27 cellular contexts compared by ENCODE assay signal in the genomic region with DNA sequence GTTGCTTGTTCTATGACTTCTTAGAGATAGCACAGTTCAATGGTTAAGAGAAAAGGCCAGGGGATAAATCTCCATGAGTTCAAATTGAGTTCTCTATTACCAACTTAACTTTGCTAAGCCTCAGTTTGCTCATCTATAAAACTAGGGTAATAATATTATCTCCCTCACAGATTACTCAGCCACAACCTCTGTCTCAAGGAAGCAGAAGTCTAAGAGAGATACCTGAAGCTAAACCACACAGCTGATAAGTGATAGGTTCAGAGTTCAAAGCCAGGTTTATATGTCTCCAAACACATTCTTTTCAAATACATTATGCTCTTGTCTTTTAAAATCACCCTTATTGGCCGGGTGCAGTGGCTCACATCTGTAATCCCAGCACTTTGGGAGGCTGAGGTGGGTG.
"Had no signal": no experiment of that assay in that cellular context is flagged by ENCODE, and none has a peak within 500 bp of the region (broad histone marks: within the 10 kb centered on the region; RNA-seq: fewer than 3 reads in every experiment).

No MANE protein-coding gene starts in this region.

- H3K9ac ChIP-seq: KMS-11 had no signal

- H3K27ac Mint-ChIP-seq: activated CD4-positive, alpha-beta memory T cell treated with anti-CD3 and anti-CD28 coated beads, Interleukin-2, amount 10 ng/mL, durations not matched to agents 7 days and 5 days; activated CD4-positive, alpha-beta T cell treated with anti-CD3 and anti-CD28 coated beads for 36 hours; activated naive CD8-positive, alpha-beta T cell treated with anti-CD3 and anti-CD28 coated beads, Interleukin-2, amount 10 ng/mL, durations not matched to agents 7 days and 5 days; activated T-cell treated with anti-CD3 and anti-CD28 coated beads, Interleukin-2, amount 50 U/mL, for 72 hours had no signal

- H3K4me1 Mint-ChIP-seq: activated CD4-positive, alpha-beta memory T cell treated with anti-CD3 and anti-CD28 coated beads, Interleukin-2, amount 10 ng/mL, durations not matched to agents 7 days and 5 days; activated CD4-positive, alpha-beta T cell treated with anti-CD3 and anti-CD28 coated beads for 36 hours; activated naive CD8-positive, alpha-beta T cell treated with anti-CD3 and anti-CD28 coated beads, Interleukin-2, amount 10 ng/mL, durations not matched to agents 7 days and 5 days had no signal

- FAIRE-seq: RCC 7860 had no signal

- H3K4me2 ChIP-seq: KMS-11 had no signal

- H3K9me3 Mint-ChIP-seq: activated CD4-positive, alpha-beta memory T cell treated with anti-CD3 and anti-CD28 coated beads, Interleukin-2, amount 10 ng/mL, durations not matched to agents 7 days and 5 days; activated naive CD8-positive, alpha-beta T cell treated with anti-CD3 and anti-CD28 coated beads, Interleukin-2, amount 10 ng/mL, durations not matched to agents 7 days and 5 days; activated T-cell treated with anti-CD3 and anti-CD28 coated beads, Interleukin-2, amount 50 U/mL, for 72 hours; T-helper 1 cell treated with Interleukin-12 subunit alpha and Interleukin-12 subunit beta and Interleukin-4 antibody, amounts not matched to agents 30 μg/mL and 1 μg/mL, for 36 hours had no signal

- H3K4me3 ChIP-seq: adrenal gland, MG63 had no signal

- DNase-seq: activated CD4-positive, alpha-beta memory T cell treated with anti-CD3 and anti-CD28 coated beads, Interleukin-2, amount 10 ng/mL, durations not matched to agents 7 days and 5 days; activated CD4-positive, alpha-beta T cell treated with anti-CD3 and anti-CD28 coated beads for 36 hours; activated CD4-positive, alpha-beta T cell treated with anti-CD3 and anti-CD28 coated beads, Interleukin-2, amount 50 U/mL, for 1 hour; activated CD8-positive, alpha-beta memory T cell treated with anti-CD3 and anti-CD28 coated beads, Interleukin-2, amount 50 U/mL, for 4 hours; activated naive CD4-positive, alpha-beta T cell treated with anti-CD3 and anti-CD28 coated beads, Interleukin-2, amount 50 U/mL, for 16 hours; activated naive CD8-positive, alpha-beta T cell treated with anti-CD3 and anti-CD28 coated beads, Interleukin-2, amount 10 ng/mL, durations not matched to agents 7 days and 5 days; activated T-cell treated with anti-CD3 and anti-CD28 coated beads, Interleukin-2, amount 50 U/mL, for 72 hours; adrenal gland; anterior cingulate cortex; MG63; MV-4-11; NCI-H1092 treated with DMSO at 0.1 percent for 48 hours; NCI-H1417 treated with DMSO at 0.1 percent for 48 hours; NCI-H1694; NCI-H2029; NCI-H2107; NCI-H345; NCI-H510A; NCI-H526 treated with DMSO at 0.1 percent for 48 hours; NCI-H82; NK-92 treated with Interleukin-12 subunit alpha and Interleukin-12 subunit beta, amount 100 ng/mL, for 24 hours; SHP77; T-helper 9 cell; WERI-Rb-1 had no signal

- H3K9me3 ChIP-seq: adrenal gland, MG63 had no signal

- H3K4me3 Mint-ChIP-seq: activated CD4-positive, alpha-beta memory T cell treated with anti-CD3 and anti-CD28 coated beads, Interleukin-2, amount 10 ng/mL, durations not matched to agents 7 days and 5 days; activated CD4-positive, alpha-beta T cell treated with anti-CD3 and anti-CD28 coated beads for 36 hours; activated naive CD8-positive, alpha-beta T cell treated with anti-CD3 and anti-CD28 coated beads, Interleukin-2, amount 10 ng/mL, durations not matched to agents 7 days and 5 days; activated T-cell treated with anti-CD3 and anti-CD28 coated beads, Interleukin-2, amount 50 U/mL, for 72 hours; T-helper 1 cell treated with Interleukin-12 subunit alpha and Interleukin-12 subunit beta and Interleukin-4 antibody, amounts not matched to agents 30 μg/mL and 1 μg/mL, for 36 hours had no signal

- H3K27ac ChIP-seq: adrenal gland, KMS-11, WERI-Rb-1 had no signal

- H3K27me3 ChIP-seq: adrenal gland, MG63 had no signal

- H3K4me1 ChIP-seq: adrenal gland had no signal

- H3K27me3 Mint-ChIP-seq: activated CD4-positive, alpha-beta memory T cell treated with anti-CD3 and anti-CD28 coated beads, Interleukin-2, amount 10 ng/mL, durations not matched to agents 7 days and 5 days; activated CD4-positive, alpha-beta T cell treated with anti-CD3 and anti-CD28 coated beads for 36 hours; activated naive CD8-positive, alpha-beta T cell treated with anti-CD3 and anti-CD28 coated beads, Interleukin-2, amount 10 ng/mL, durations not matched to agents 7 days and 5 days had no signal

- ATAC-seq: activated CD4-positive, alpha-beta T cell treated with anti-CD3 and anti-CD28 coated beads for 36 hours; activated T-cell treated with anti-CD3 and anti-CD28 coated beads, Interleukin-2, amount 50 U/mL, for 72 hours had no signal
